ENCODE assay signal across 19 cellular contexts in the genomic region with DNA sequence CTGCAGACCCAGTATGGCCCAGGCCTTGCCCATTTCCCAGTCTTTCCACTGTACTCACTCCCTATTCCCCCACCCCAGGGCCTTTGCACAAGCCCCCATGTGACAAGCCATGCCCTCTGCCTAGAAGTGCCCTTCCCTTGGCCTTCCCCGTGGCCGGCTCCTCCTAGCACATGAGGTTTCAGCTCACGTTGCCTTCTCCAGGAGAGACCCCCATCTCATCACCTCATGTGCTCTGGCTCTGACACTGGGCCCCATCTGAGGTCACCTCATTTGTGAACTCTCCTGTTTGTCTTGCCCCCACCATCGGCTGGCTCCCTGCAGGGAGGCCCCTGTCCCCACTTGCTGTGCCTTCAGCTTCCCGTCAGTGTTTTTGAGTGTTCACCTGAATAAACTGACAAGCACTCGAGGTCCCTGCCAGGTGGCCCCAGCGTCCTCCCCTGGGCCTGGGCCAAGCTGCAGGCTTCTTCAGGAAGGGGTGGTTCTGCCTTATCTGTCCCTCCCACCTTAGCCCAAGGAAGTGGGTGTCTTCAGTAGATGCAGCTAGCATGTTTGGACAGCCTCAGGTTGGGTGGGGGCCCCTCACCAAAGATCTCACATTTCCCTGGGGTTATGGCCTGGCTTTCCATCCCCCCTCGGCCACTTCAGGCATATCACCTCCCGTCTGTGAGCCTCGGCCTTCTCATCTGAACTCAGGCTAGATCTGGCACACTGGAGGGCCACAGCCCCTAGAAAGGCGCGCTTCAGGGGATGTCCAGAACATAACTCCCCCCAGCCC. TPM values are rescaled to one million over a fixed set of nuclear protein-coding genes. Genes with fewer than 3 reads are reported as not detected.
DNase-seq lines count a peak whose midpoint lies in the region; ATAC-seq and TF ChIP-seq lines count a peak whose summit lies in the region.
"Had no signal": no experiment of that assay in that cellular context is flagged by ENCODE, and none has a peak within 500 bp of the region (broad histone marks: within the 10 kb centered on the region; RNA-seq: fewer than 3 reads in every experiment).

No MANE protein-coding gene starts in this region.

- POLR2A ChIA-PET in CD8-positive, alpha-beta memory T cell (lab: Charles Lee), result interaction anchor here (0.7 kb wide), 1 partner anchor 10 kb away, joined by 3 read pairs; no protein-coding TSS in a partner anchor

- H3K36me3 ChIP-seq in CD8-positive, alpha-beta memory T cell (ENCODE audit: insufficient read depth, low read length), result peaks cover 1% of the 10 kb centered on the region
- H3K36me3 ChIP-seq: ovary had no signal

- in situ Hi-C loops in KBM-7 (cut with MboI; ENCODE audit: low pct_unique_long_range_greater_than_20kb, low sequenced_read_pairs), result no loop called here

- peaks cover 0 to 36% (median 0%) of the 10 kb centered on the region in 3 donors for H3K36me3 Mint-ChIP-seq in CD8-positive, alpha-beta memory T cell
- H3K36me3 Mint-ChIP-seq in T-helper 17 cell (ENCODE audit: low read depth), result no peaks in the 10 kb centered on the region
- peaks cover 8% of the 10 kb centered on the region for H3K36me3 Mint-ChIP-seq in nephron progenitor cell (ENCODE audit: low read depth)
- peaks cover 11% of the 10 kb centered on the region for H3K36me3 Mint-ChIP-seq in activated CD4-positive, alpha-beta T cell treated with anti-CD3 and anti-CD28 coated beads, Interleukin-2, amount 10 ng/mL, durations not matched to agents 24 days and 14 days (ENCODE audit: low read depth)
- H3K36me3 Mint-ChIP-seq: activated CD8-positive, alpha-beta memory T cell treated with anti-CD3 and anti-CD28 coated beads, Interleukin-2, amount 10 ng/mL, durations not matched to agents 7 days and 5 days had no signal

- intact Hi-C loops in activated CD4-positive, alpha-beta T cell treated with anti-CD3 and anti-CD28 coated beads, Interleukin-2, amount 10 ng/mL, durations not matched to agents 24 days and 14 days (cut with micrococcal nuclease), result no loop called here

- no peak overlapping the region for H3K4me3 ChIP-seq in CD8-positive, alpha-beta memory T cell (ENCODE audit: low read length)
- H3K4me3 ChIP-seq: ovary had no signal

- H3K27ac ChIP-seq in CD8-positive, alpha-beta memory T cell (ENCODE audit: low read depth, low read length), result peak overlapping the region; percentile 61
- H3K27ac ChIP-seq: foreskin keratinocyte, ovary had no signal

- peaks cover 5% of the 10 kb centered on the region for H3K4me1 ChIP-seq in CD8-positive, alpha-beta memory T cell (ENCODE audit: insufficient read depth, low read length)

- H3K27ac Mint-ChIP-seq in CD8-positive, alpha-beta memory T cell, result peak overlapping the region in 1 of 8 donors; percentile 6
- H3K27ac Mint-ChIP-seq in T-helper 17 cell, result peak overlapping the region; percentile 16
- peak overlapping the region; percentile 94 for H3K27ac Mint-ChIP-seq in nephron progenitor cell
- no peak overlapping the region for H3K27ac Mint-ChIP-seq in activated CD4-positive, alpha-beta T cell treated with anti-CD3 and anti-CD28 coated beads, Interleukin-2, amount 10 ng/mL, durations not matched to agents 24 days and 14 days
- H3K27ac Mint-ChIP-seq: activated CD8-positive, alpha-beta memory T cell treated with anti-CD3 and anti-CD28 coated beads, Interleukin-2, amount 10 ng/mL, durations not matched to agents 7 days and 5 days had no signal

- DNase-seq in CD8-positive, alpha-beta memory T cell, result no peak
- DNase-seq in KBM-7, result peak; percentile 15
- DNase-seq in T-helper 17 cell, result no peak
- DNase-seq in nephron progenitor cell, result no peak
- DNase-seq in KG1 (lab: John Stamatoyannopoulos, UW), result no peak
- no peak for DNase-seq in activated CD4-positive, alpha-beta T cell treated with anti-CD3 and anti-CD28 coated beads, Interleukin-2, amount 10 ng/mL, durations not matched to agents 24 days and 14 days
- DNase-seq: activated CD4-positive, alpha-beta T cell treated with anti-CD3 and anti-CD28 coated beads for 1 hour; activated CD8-positive, alpha-beta memory T cell treated with anti-CD3 and anti-CD28 coated beads, Interleukin-2, amount 10 ng/mL, durations not matched to agents 7 days and 5 days; activated gamma-delta T cell; aorta; foreskin keratinocyte; IMR-90; NCI-H1105; NCI-H226; ovary; Right ventricle myocardium superior; stimulated activated CD4-positive, alpha-beta T cell treated with anti-CD3 and anti-CD28 coated beads, Interleukin-4, amount 100 ng/mL, for 1 hour had no signal

- peaks cover 11 to 19% (median 19%) of the 10 kb centered on the region in 3 donors for H3K4me1 Mint-ChIP-seq in CD8-positive, alpha-beta memory T cell
- peaks cover 12% of the 10 kb centered on the region for H3K4me1 Mint-ChIP-seq in T-helper 17 cell
- peaks cover 58% of the 10 kb centered on the region for H3K4me1 Mint-ChIP-seq in nephron progenitor cell
- peaks cover 18% of the 10 kb centered on the region for H3K4me1 Mint-ChIP-seq in activated CD4-positive, alpha-beta T cell treated with anti-CD3 and anti-CD28 coated beads, Interleukin-2, amount 10 ng/mL, durations not matched to agents 24 days and 14 days

- TF ChIP-seq CTCF in nephron progenitor cell (IDR thresholded peaks at IDR 0.05), result no peak

- no peaks in the 10 kb centered on the region for H3K27me3 Mint-ChIP-seq in CD8-positive, alpha-beta memory T cell
- no peaks in the 10 kb centered on the region for H3K27me3 Mint-ChIP-seq in T-helper 17 cell
- H3K27me3 Mint-ChIP-seq in nephron progenitor cell (ENCODE audit: low read depth, poor library complexity), result peaks cover 11% of the 10 kb centered on the region
- H3K27me3 Mint-ChIP-seq in activated CD4-positive, alpha-beta T cell treated with anti-CD3 and anti-CD28 coated beads, Interleukin-2, amount 10 ng/mL, durations not matched to agents 24 days and 14 days, result no peaks in the 10 kb centered on the region
- H3K27me3 Mint-ChIP-seq: activated CD8-positive, alpha-beta memory T cell treated with anti-CD3 and anti-CD28 coated beads, Interleukin-2, amount 10 ng/mL, durations not matched to agents 7 days and 5 days had no signal

- no peaks in the 10 kb centered on the region for H3K27me3 ChIP-seq in CD8-positive, alpha-beta memory T cell (ENCODE audit: insufficient read depth, low read length, poor library complexity, severe bottlenecking)
- H3K27me3 ChIP-seq: foreskin keratinocyte, ovary had no signal

- CTCF ChIA-PET in CD8-positive, alpha-beta memory T cell (lab: Charles Lee), result interaction anchor here (1.2 kb wide), 1 partner anchor 82 kb away, joined by 3 read pairs; no protein-coding TSS in a partner anchor

- ATAC-seq in T-helper 17 cell (no peak), HG03342 (IDR thresholded peaks at IDR 0.05; ENCODE audit: unreplicated experiment) (no peak), SK-N-SH treated with all-trans-retinoic acid at 6 μM for 48 hours (no peak)
- ATAC-seq: activated CD8-positive, alpha-beta memory T cell treated with anti-CD3 and anti-CD28 coated beads, Interleukin-2, amount 10 ng/mL, durations not matched to agents 7 days and 5 days; foreskin keratinocyte had no signal

- H3K4me3 Mint-ChIP-seq in CD8-positive, alpha-beta memory T cell, result no peak overlapping the region
- H3K4me3 Mint-ChIP-seq in T-helper 17 cell (no peak overlapping the region), nephron progenitor cell (no peak overlapping the region)
- H3K4me3 Mint-ChIP-seq in activated CD4-positive, alpha-beta T cell treated with anti-CD3 and anti-CD28 coated beads, Interleukin-2, amount 10 ng/mL, durations not matched to agents 24 days and 14 days, result no peak overlapping the region
- H3K4me3 Mint-ChIP-seq: activated CD8-positive, alpha-beta memory T cell treated with anti-CD3 and anti-CD28 coated beads, Interleukin-2, amount 10 ng/mL, durations not matched to agents 7 days and 5 days had no signal

- H3K9me3 Mint-ChIP-seq in CD8-positive, alpha-beta memory T cell, result peaks cover 0 to 2% (median 0%) of the 10 kb centered on the region in 5 donors
- no peaks in the 10 kb centered on the region for H3K9me3 Mint-ChIP-seq in nephron progenitor cell
- H3K9me3 Mint-ChIP-seq in activated CD4-positive, alpha-beta T cell treated with anti-CD3 and anti-CD28 coated beads, Interleukin-2, amount 10 ng/mL, durations not matched to agents 24 days and 14 days, result no peaks in the 10 kb centered on the region

- no peaks in the 10 kb centered on the region for H3K9me3 ChIP-seq in CD8-positive, alpha-beta memory T cell (ENCODE audit: low read length)
- H3K9me3 ChIP-seq in T-helper 17 cell (ENCODE audit: control insufficient read depth, low read length, poor library complexity, severe bottlenecking), result no peaks in the 10 kb centered on the region
- H3K9me3 ChIP-seq: ovary had no signal

TF ChIP-seq in SK-N-SH treated with all-trans-retinoic acid at 6 μM for 48 hours, 23 proteins besides CTCF, POLR2A, EP300 and RAD21 (continues in another document):
- no peak for TF ChIP-seq ZNF70 (CRISPR knock-in tag; IDR thresholded peaks at IDR 0.05)
- TF ChIP-seq GLIS3 (CRISPR knock-in tag; IDR thresholded peaks at IDR 0.05), result no peak
- no peak for TF ChIP-seq ZC3H10 (CRISPR knock-in tag; IDR thresholded peaks at IDR 0.05)
- TF ChIP-seq ESRRG (CRISPR knock-in tag; IDR thresholded peaks at IDR 0.05), result no peak
- no peak for TF ChIP-seq ZNF565 (CRISPR knock-in tag; conservative IDR thresholded peaks at IDR 0.05; ENCODE audit: low read depth)
- no peak for TF ChIP-seq SNAI2 (CRISPR knock-in tag; IDR thresholded peaks at IDR 0.05)
- TF ChIP-seq OSR1 (CRISPR knock-in tag; IDR thresholded peaks at IDR 0.05), result no peak
- TF ChIP-seq RARB (CRISPR knock-in tag; IDR thresholded peaks at IDR 0.05), result no peak

RNA-seq across cellular contexts. Expression of gene SLC25A42, which starts 3.8 kb away (rescaled TPM):
- total RNA-seq in CD8-positive, alpha-beta memory T cell, result 10 to 100 TPM; 10.4 to 11.3 TPM
- 19.3 TPM for polyA plus RNA-seq in CD8-positive, alpha-beta memory T cell
- total RNA-seq in T-helper 17 cell, result 10 to 100 TPM; 17.1 to 18.9 TPM
- total RNA-seq in activated CD4-positive, alpha-beta T cell treated with anti-CD3 and anti-CD28 coated beads, Interleukin-2, amount 10 ng/mL, durations not matched to agents 24 days and 14 days, result 8.0 and 8.1 TPM in 2 replicates

RNA-seq across cellular contexts. Expression of gene ARMC6, which starts 26.6 kb away (rescaled TPM):
- 10 to 100 TPM; 57.6 to 61.9 TPM for total RNA-seq in CD8-positive, alpha-beta memory T cell
- 34.1 TPM for polyA plus RNA-seq in CD8-positive, alpha-beta memory T cell
- 10 to 100 TPM; 11.6 to 12.3 TPM for total RNA-seq in T-helper 17 cell
- 57.7 and 61.9 TPM in 2 replicates for total RNA-seq in activated CD4-positive, alpha-beta T cell treated with anti-CD3 and anti-CD28 coated beads, Interleukin-2, amount 10 ng/mL, durations not matched to agents 24 days and 14 days

RNA-seq across cellular contexts. Expression of gene SUGP2, which starts 26.7 kb away (rescaled TPM):
- 10 to 100 TPM; 77.6 to 81.2 TPM for total RNA-seq in CD8-positive, alpha-beta memory T cell
- 10.0 TPM for polyA plus RNA-seq in CD8-positive, alpha-beta memory T cell
- 100 to 1,000 TPM; 109 to 127 TPM for total RNA-seq in T-helper 17 cell
- 114 and 128 TPM in 2 replicates for total RNA-seq in activated CD4-positive, alpha-beta T cell treated with anti-CD3 and anti-CD28 coated beads, Interleukin-2, amount 10 ng/mL, durations not matched to agents 24 days and 14 days
